15 cellular contexts compared by ENCODE assay signal in the genomic region with DNA sequence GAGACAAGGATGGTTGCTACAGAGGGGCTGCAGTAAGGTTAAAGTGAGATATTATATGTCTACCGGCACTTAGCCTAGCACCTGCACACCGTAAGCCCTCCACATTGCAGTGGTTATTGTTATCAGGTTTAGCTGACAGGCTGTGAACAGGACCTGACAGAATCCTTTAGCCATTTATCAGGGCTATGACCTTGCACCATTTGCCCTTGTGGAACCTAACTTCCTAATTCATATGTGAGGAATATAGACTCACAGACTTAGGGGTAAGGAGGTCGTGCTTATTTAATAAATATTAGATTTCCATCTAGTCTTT. TPM values are rescaled to one million over a fixed set of nuclear protein-coding genes. Genes with fewer than 3 reads are reported as not detected.
DNase-seq lines count a peak whose midpoint lies in the region; ATAC-seq and TF ChIP-seq lines count a peak whose summit lies in the region.
"Had no signal": no experiment of that assay in that cellular context is flagged by ENCODE, and none has a peak within 500 bp of the region (broad histone marks: within the 10 kb centered on the region; RNA-seq: fewer than 3 reads in every experiment).

No MANE protein-coding gene starts in this region.

- H3K36me3 Mint-ChIP-seq in activated T-cell treated with anti-CD3 and anti-CD28 coated beads, Interleukin-2, amount 50 U/mL, for 24 hours (ENCODE audit: low read depth), result peaks cover 53% of the 10 kb centered on the region
- H3K36me3 Mint-ChIP-seq: naive B cell had no signal

- no peaks in the 10 kb centered on the region for H3K9me3 Mint-ChIP-seq in activated T-cell treated with anti-CD3 and anti-CD28 coated beads, Interleukin-2, amount 50 U/mL, for 24 hours
- H3K9me3 Mint-ChIP-seq: naive B cell had no signal

- intact Hi-C loops in dorsolateral prefrontal cortex (cut with DNase I), result no loop called here

- H3K27ac ChIP-seq in dorsolateral prefrontal cortex, result peak overlapping the region in 31 of 59 donors; percentile 9 to 68 (median 36)
- no peak overlapping the region for H3K27ac ChIP-seq in thoracic aorta

- H3K4me3 Mint-ChIP-seq in activated T-cell treated with anti-CD3 and anti-CD28 coated beads, Interleukin-2, amount 50 U/mL, for 24 hours, result peak overlapping the region; percentile 25
- H3K4me3 Mint-ChIP-seq: activated CD4-positive, alpha-beta T cell treated with anti-CD3 and anti-CD28 coated beads for 36 hours; naive B cell had no signal

- TF ChIP-seq CTCF in dorsolateral prefrontal cortex (IDR thresholded peaks at IDR 0.05 in 54 of 56, conservative IDR thresholded peaks at IDR 0.05 in 2 of 56; ENCODE audit: low read depth in 1 of 56, partially characterized antibody in 56 of 56) (no peak), thoracic aorta (IDR thresholded peaks at IDR 0.05) (no peak)

- H3K27ac Mint-ChIP-seq in activated T-cell treated with anti-CD3 and anti-CD28 coated beads, Interleukin-2, amount 50 U/mL, for 24 hours, result peak overlapping the region; percentile 79

- H3K9me3 ChIP-seq in mononuclear cell (ENCODE audit: low read depth, low read length) (no peaks in the 10 kb centered on the region), thoracic aorta (no peaks in the 10 kb centered on the region)
- H3K9me3 ChIP-seq: SJSA1 had no signal

- peaks cover 90% of the 10 kb centered on the region for H3K4me1 Mint-ChIP-seq in activated T-cell treated with anti-CD3 and anti-CD28 coated beads, Interleukin-2, amount 50 U/mL, for 24 hours (ENCODE audit: low read depth)

- H3K27me3 ChIP-seq in dorsolateral prefrontal cortex (no peaks in the 10 kb centered on the region), mononuclear cell (ENCODE audit: insufficient read depth, low read length) (no peaks in the 10 kb centered on the region), thoracic aorta (replicated peaks; ENCODE audit: insufficient read depth) (no peaks in the 10 kb centered on the region)
- H3K27me3 ChIP-seq: SJSA1 had no signal

- no peak for DNase-seq in activated T-cell treated with anti-CD3 and anti-CD28 coated beads, Interleukin-2, amount 50 U/mL, for 24 hours
- no peak for DNase-seq in activated T-cell treated with anti-CD3 and anti-CD28 coated beads for 4 hours
- no peak for DNase-seq in dorsolateral prefrontal cortex
- DNase-seq in thoracic aorta (ENCODE audit: low spot score), result no peak
- DNase-seq in mesenteric fat pad (ENCODE audit: low spot score), result no peak
- DNase-seq: naive B cell; NCI-H1092 treated with DMSO at 0.1 percent for 48 hours; NCI-H510A; stimulated activated CD4-positive, alpha-beta T cell treated with anti-CD3 and anti-CD28 coated beads, Interleukin-1b, Interleukin-23, amount 100 ng/mL, for 48 hours had no signal

- H3K4me1 ChIP-seq in mononuclear cell (ENCODE audit: insufficient read depth, low read length), result peaks cover 67% of the 10 kb centered on the region
- H3K4me1 ChIP-seq in thoracic aorta (ENCODE audit: control insufficient read depth in 1 of 2, low read depth in 2 of 2), result peaks cover 26 to 70% of the 10 kb centered on the region in 2 donors

- H3K27me3 Mint-ChIP-seq in activated T-cell treated with anti-CD3 and anti-CD28 coated beads, Interleukin-2, amount 50 U/mL, for 24 hours, result no peaks in the 10 kb centered on the region
- H3K27me3 Mint-ChIP-seq: activated CD4-positive, alpha-beta T cell treated with anti-CD3 and anti-CD28 coated beads for 36 hours; naive B cell had no signal

- H3K36me3 ChIP-seq in thoracic aorta, result no peaks in the 10 kb centered on the region

- H3K4me3 ChIP-seq in dorsolateral prefrontal cortex (peak overlapping the region in 8 of 59 donors; percentile 1 to 31 (median 14)), mononuclear cell (ENCODE audit: low read length) (peak overlapping the region; percentile 59), thoracic aorta (peak overlapping the region; percentile 2)
- H3K4me3 ChIP-seq: SJSA1 had no signal

- ATAC-seq in thoracic aorta (ENCODE audit: insufficient number of reproducible peaks, low FRiP score, low read depth) (no peak), GM18517 (IDR thresholded peaks at IDR 0.05; ENCODE audit: unreplicated experiment) (no peak), HG03565 (IDR thresholded peaks at IDR 0.05; ENCODE audit: unreplicated experiment) (no peak)

RNA-seq across cellular contexts. Expression of gene NCOA4, which starts 10.1 kb away (rescaled TPM):
- total RNA-seq in dorsolateral prefrontal cortex (100 to 1,000 TPM in 37 of 120 experiments, 10 to 100 TPM in 83; 49.5 to 112 (median 96.7) TPM), mononuclear cell (265 TPM), thoracic aorta (100 to 1,000 TPM; 101 to 111 TPM), mesenteric fat pad (138 TPM)

RNA-seq across cellular contexts. Expression of gene MSMB, which starts 25.8 kb away (rescaled TPM):
- total RNA-seq in dorsolateral prefrontal cortex (not detected), mononuclear cell (not detected), thoracic aorta (not detected), mesenteric fat pad (not detected)
- total RNA-seq: A673; activated CD4-positive, alpha-beta T cell treated with anti-CD3 and anti-CD28 coated beads for 36 hours; SJSA1 had no signal

RNA-seq across cellular contexts. Expression of gene TIMM23, which starts 48.0 kb away (rescaled TPM):
- total RNA-seq in dorsolateral prefrontal cortex (10 to 100 TPM; 25.8 to 66.8 (median 50.0) TPM), mononuclear cell (39.8 TPM), thoracic aorta (10 to 100 TPM; 37.9 to 51.5 TPM), mesenteric fat pad (55.4 TPM)

Comparison
In these comparisons a context has a peak if more than half of its experiments do, and no peak if none do; other contexts are left out.
1. H3K27ac ChIP-seq: peak in dorsolateral prefrontal cortex (31 of 59); none in thoracic aorta (0 of 2).